ENCODE assay signal across 14 cellular contexts in genomic region chr20:23407770-23408467, GRCh38. TPM values are rescaled to one million over a fixed set of nuclear protein-coding genes. Genes with fewer than 3 reads are reported as not detected.
DNase-seq lines count a peak whose midpoint lies in the region; ATAC-seq, FAIRE-seq and TF ChIP-seq lines count a peak whose summit lies in the region.
"Had no signal": no experiment of that assay in that cellular context is flagged by ENCODE, and none has a peak within 500 bp of the region (broad histone marks: within the 10 kb centered on the region; RNA-seq: fewer than 3 reads in every experiment).

No MANE protein-coding gene starts in this region.

- H3K79me2 ChIP-seq in HepG2 (ENCODE audit: insufficient read depth, low read length): peaks cover 96% of the 10 kb centered on the region

- in situ Hi-C loops in HepG2 (cut with HindIII; ENCODE audit: extremely low pct_ligation_motif_present, low pct_unique_long_range_greater_than_20kb): no loop called here

- peak; percentile 89 for ATAC-seq in GM21360 (IDR thresholded peaks at IDR 0.05; ENCODE audit: unreplicated experiment)
- peak; percentile 83 for ATAC-seq in HG03159 (IDR thresholded peaks at IDR 0.05; ENCODE audit: unreplicated experiment)
- no peak for ATAC-seq in HepG2

- H3K9ac ChIP-seq in HepG2 (ENCODE audit: insufficient read depth, low read depth, low read length): no peak overlapping the region

- peaks cover 51% of the 10 kb centered on the region for H4K20me1 ChIP-seq in HepG2 (ENCODE audit: insufficient read depth, low read length)

- H3K4me3 ChIP-seq in esophagus muscularis mucosa (no peak overlapping the region), HepG2 (replicated peaks in 1 of 3; ENCODE audit: insufficient read depth in 1 of 3, low read depth in 2 of 3, low read length in 3 of 3) (no peak overlapping the region)

- H3K4me1 ChIP-seq in esophagus muscularis mucosa (peaks cover 23 to 67% (median 45%) of the 10 kb centered on the region in 4 donors), HepG2 (ENCODE audit: insufficient read depth, low read length) (peaks cover 68% of the 10 kb centered on the region)

- H3K27me3 ChIP-seq in esophagus muscularis mucosa (no peaks in the 10 kb centered on the region), HepG2 (ENCODE audit: control insufficient read depth in 1 of 2, insufficient read depth in 2 of 2, low read length in 2 of 2) (no peaks in the 10 kb centered on the region)

- H2AFZ ChIP-seq in HepG2 (ENCODE audit: low read length): no peak overlapping the region

- TF ChIP-seq CTCF in esophagus muscularis mucosa (IDR thresholded peaks at IDR 0.05) (no peak), HepG2 (CRISPR knock-in tag; IDR thresholded peaks at IDR 0.05) (no peak)

- TF ChIP-seq POLR2A in esophagus muscularis mucosa (IDR thresholded peaks at IDR 0.05; ENCODE audit: low read depth) (no peak), HepG2 (IDR thresholded peaks at IDR 0.05; ENCODE audit: insufficient read depth in 1 of 2, low read depth in 2 of 2, low read length in 2 of 2) (no peak)

- POLR2A ChIA-PET in HepG2 (lab: Yijun Ruan, JAX): no interaction called here

- CTCF ChIA-PET in HepG2 (lab: Yijun Ruan, JAX; ENCODE audit: low intra/inter-chr PET ratio, low total read pairs): no interaction called here

- TF ChIP-seq EP300 in esophagus muscularis mucosa (IDR thresholded peaks at IDR 0.05) (no peak), HepG2 (IDR thresholded peaks at IDR 0.05; ENCODE audit: low read depth in 2 of 2, low read length in 2 of 2) (no peak), HepG2 (CRISPR knock-in tag; IDR thresholded peaks at IDR 0.05; ENCODE audit: borderline replicate concordance) (no peak)

- no peak for DNase-seq in GM18507 (ENCODE audit: extremely low spot score, insufficient read length, low read depth)
- DNase-seq in esophagus muscularis mucosa (ENCODE audit: extremely low spot score): peak; percentile 50
- no peak for DNase-seq in HCEC 1CT
- DNase-seq in activated CD4-positive, alpha-beta T cell treated with anti-CD3 and anti-CD28 coated beads, Interleukin-2, amount 50 U/mL, for 1 hour: no peak
- no peak for DNase-seq in NCI-H2171 treated with DMSO at 0.1 percent for 48 hours (lab: John Stamatoyannopoulos, UW)
- DNase-seq in HepG2 (ENCODE audit: low spot score): no peak
- DNase-seq: hippocampal formation; NCI-H1436 treated with DMSO at 0.1 percent for 48 hours; stimulated activated CD4-positive, alpha-beta T cell treated with anti-CD3 and anti-CD28 coated beads, Interleukin-4, amount 100 ng/mL, for 1 hour had no signal

- 85% methylated on average over 2 of the region's 2 CpGs for WGBS in esophagus muscularis mucosa
- WGBS in HepG2 (ENCODE audit: low lambda C conversion rate): 95% methylated on average over 2 of the region's 2 CpGs

- H3K27ac ChIP-seq in esophagus muscularis mucosa (replicated peaks in 1 of 4) (no peak overlapping the region), HepG2 (ENCODE audit: extremely low read length, insufficient read depth, low read length) (no peak overlapping the region)

- TF ChIP-seq RAD21 in HepG2 (CRISPR knock-in tag; IDR thresholded peaks at IDR 0.05): no peak

- FAIRE-seq in GM18507 (lab: Jason Lieb, UNC) (peak; percentile 73), HepG2 (lab: Jason Lieb, UNC) (no peak)
- FAIRE-seq: colon, RCC 7860 had no signal

- H3K36me3 ChIP-seq in esophagus muscularis mucosa (no peaks in the 10 kb centered on the region), HepG2 (replicated peaks in 1 of 2; ENCODE audit: control insufficient read depth in 1 of 2, insufficient read depth in 2 of 2, low read length in 2 of 2) (peaks cover 0 to 6% of the 10 kb centered on the region in 2 experiments; a peak in 3 of 5 replicates)

- H3K9me3 ChIP-seq in esophagus muscularis mucosa (no peaks in the 10 kb centered on the region), HepG2 (ENCODE audit: low read length) (no peaks in the 10 kb centered on the region)

- BruUV-seq in HepG2 (replicated peaks; lab: Mats Ljungman, UMichigan): no TSS peak

- intact Hi-C loops in esophagus muscularis mucosa (cut with DNase I): no loop called here
- intact Hi-C loops in HepG2 (cut with micrococcal nuclease; ENCODE audit: unreplicated experiment): no loop called here

- no peak overlapping the region for H3K4me2 ChIP-seq in HepG2 (ENCODE audit: low read depth, low read length)

RNA-seq across cellular contexts. Expression of gene NAPB, which starts 13.4 kb away (rescaled TPM):
- total RNA-seq in esophagus muscularis mucosa: 10 to 100 TPM; 13.7 to 18.7 (median 15.2) TPM
- 9.5 and 15.2 TPM in 2 replicates for total RNA-seq in HepG2 (2016; rRNA removed; fragmentation: Illumina TruSeq; extraction: Trizol)
- 5.7 and 8.3 TPM in 2 replicates for total RNA-seq in HepG2 (2016; cell fraction: cytosol; rRNA removed; fragmentation: Illumina TruSeq; extraction: Trizol; ENCODE audit: low read depth)
- 9.4 and 13.7 TPM in 2 replicates for total RNA-seq in HepG2 (2016; cell fraction: insoluble cytoplasmic fraction; rRNA removed; fragmentation: Illumina TruSeq; extraction: Trizol)
- 5.0 and 5.2 TPM in 2 replicates for total RNA-seq in HepG2 (2016; cell fraction: membrane; rRNA removed; fragmentation: Illumina TruSeq; extraction: Trizol)
- 31.9 and 36.9 TPM in 2 replicates for total RNA-seq in HepG2 (2016; cell fraction: nucleus; rRNA removed; fragmentation: Illumina TruSeq; extraction: Trizol)
- polyA plus RNA-seq in HepG2 (2011; rRNA removed): 16.1 and 16.3 TPM in 2 replicates
- 3.3 and 5.9 TPM in 2 replicates for polyA plus RNA-seq in HepG2 (2011; cell fraction: cytosol; rRNA removed)
- polyA plus RNA-seq in HepG2 (2011; cell fraction: nucleus; rRNA removed): 32.8 and 44.6 TPM in 2 replicates
- polyA plus RNA-seq in HepG2 (2012): 17.1 and 18.6 TPM in 2 replicates
- polyA plus RNA-seq in HepG2 (2016; cell fraction: cytosol; fragmentation: Illumina TruSeq; extraction: Trizol; ENCODE audit: low read depth): 0.59 and 0.69 TPM in 2 replicates
- 9.7 and 10.6 TPM in 2 replicates for polyA plus RNA-seq in HepG2 (2016; cell fraction: insoluble cytoplasmic fraction; fragmentation: Illumina TruSeq; extraction: Trizol; ENCODE audit: low read depth)
- polyA plus RNA-seq in HepG2 (2016; cell fraction: membrane; fragmentation: Illumina TruSeq; extraction: Trizol; ENCODE audit: low read depth): 2.0 and 2.7 TPM in 2 replicates
- polyA plus RNA-seq in HepG2 (2016; cell fraction: nucleus; fragmentation: Illumina TruSeq; extraction: Trizol; ENCODE audit: insufficient read depth, low read depth): 41.0 and 41.3 TPM in 2 replicates
- 6.7 and 8.6 TPM in 2 replicates for polyA minus RNA-seq in HepG2 (2011; rRNA and poly(A)+ RNA removed; ENCODE audit: low replicate concordance)
- 2.5 and 5.2 TPM in 2 replicates for polyA minus RNA-seq in HepG2 (2011; cell fraction: cytosol; rRNA and poly(A)+ RNA removed)
- 82.9 and 91.0 TPM in 2 replicates for polyA minus RNA-seq in HepG2 (2011; cell fraction: nucleus; rRNA and poly(A)+ RNA removed)

RNA-seq across cellular contexts. Expression of gene CSTL1, which starts 31.6 kb away (rescaled TPM):
- not detected for total RNA-seq in esophagus muscularis mucosa
- not detected in 2 replicates for total RNA-seq in HepG2 (2016; rRNA removed; fragmentation: Illumina TruSeq; extraction: Trizol)
- not detected in 2 replicates for total RNA-seq in HepG2 (2016; cell fraction: cytosol; rRNA removed; fragmentation: Illumina TruSeq; extraction: Trizol; ENCODE audit: low read depth)
- total RNA-seq in HepG2 (2016; cell fraction: insoluble cytoplasmic fraction; rRNA removed; fragmentation: Illumina TruSeq; extraction: Trizol): not detected in 2 replicates
- total RNA-seq in HepG2 (2016; cell fraction: membrane; rRNA removed; fragmentation: Illumina TruSeq; extraction: Trizol): not detected in 2 replicates
- not detected in 2 replicates for total RNA-seq in HepG2 (2016; cell fraction: nucleus; rRNA removed; fragmentation: Illumina TruSeq; extraction: Trizol)
- not detected in 2 replicates for polyA plus RNA-seq in HepG2 (2011; rRNA removed)
- polyA plus RNA-seq in HepG2 (2011; cell fraction: cytosol; rRNA removed): not detected in 2 replicates
- polyA plus RNA-seq in HepG2 (2011; cell fraction: nucleus; rRNA removed): not detected in 2 replicates
- not detected in 2 replicates for polyA plus RNA-seq in HepG2 (2012)
- not detected in 2 replicates for polyA plus RNA-seq in HepG2 (2016; cell fraction: cytosol; fragmentation: Illumina TruSeq; extraction: Trizol; ENCODE audit: low read depth)
- not detected in 2 replicates for polyA plus RNA-seq in HepG2 (2016; cell fraction: insoluble cytoplasmic fraction; fragmentation: Illumina TruSeq; extraction: Trizol; ENCODE audit: low read depth)
- not detected in 2 replicates for polyA plus RNA-seq in HepG2 (2016; cell fraction: membrane; fragmentation: Illumina TruSeq; extraction: Trizol; ENCODE audit: low read depth)
- polyA plus RNA-seq in HepG2 (2016; cell fraction: nucleus; fragmentation: Illumina TruSeq; extraction: Trizol; ENCODE audit: insufficient read depth, low read depth): not detected in 2 replicates
- polyA minus RNA-seq in HepG2 (2011; rRNA and poly(A)+ RNA removed; ENCODE audit: low replicate concordance): not detected in 2 replicates
- polyA minus RNA-seq in HepG2 (2011; cell fraction: cytosol; rRNA and poly(A)+ RNA removed): not detected in 2 replicates
- polyA minus RNA-seq in HepG2 (2011; cell fraction: nucleus; rRNA and poly(A)+ RNA removed): not detected in 2 replicates
- total RNA-seq: neural crest cell had no signal

RNA-seq across cellular contexts. Expression of gene CST11, which starts 44.8 kb away (rescaled TPM):
- total RNA-seq in esophagus muscularis mucosa (not detected), HepG2 (2016; rRNA removed; fragmentation: Illumina TruSeq; extraction: Trizol) (not detected in 2 replicates)
- not detected in 2 replicates for total RNA-seq in HepG2 (2016; cell fraction: cytosol; rRNA removed; fragmentation: Illumina TruSeq; extraction: Trizol; ENCODE audit: low read depth)
- not detected in 2 replicates for total RNA-seq in HepG2 (2016; cell fraction: insoluble cytoplasmic fraction; rRNA removed; fragmentation: Illumina TruSeq; extraction: Trizol)
- total RNA-seq in HepG2 (2016; cell fraction: membrane; rRNA removed; fragmentation: Illumina TruSeq; extraction: Trizol): not detected in 2 replicates
- total RNA-seq in HepG2 (2016; cell fraction: nucleus; rRNA removed; fragmentation: Illumina TruSeq; extraction: Trizol): not detected in 2 replicates
- not detected in 2 replicates for polyA plus RNA-seq in HepG2 (2011; rRNA removed)
- polyA plus RNA-seq in HepG2 (2011; cell fraction: cytosol; rRNA removed): not detected in 2 replicates
- polyA plus RNA-seq in HepG2 (2011; cell fraction: nucleus; rRNA removed): not detected in 2 replicates
- not detected in 2 replicates for polyA plus RNA-seq in HepG2 (2012)
- not detected in 2 replicates for polyA plus RNA-seq in HepG2 (2016; cell fraction: cytosol; fragmentation: Illumina TruSeq; extraction: Trizol; ENCODE audit: low read depth)
- not detected in 2 replicates for polyA plus RNA-seq in HepG2 (2016; cell fraction: insoluble cytoplasmic fraction; fragmentation: Illumina TruSeq; extraction: Trizol; ENCODE audit: low read depth)
- not detected in 2 replicates for polyA plus RNA-seq in HepG2 (2016; cell fraction: membrane; fragmentation: Illumina TruSeq; extraction: Trizol; ENCODE audit: low read depth)
- polyA plus RNA-seq in HepG2 (2016; cell fraction: nucleus; fragmentation: Illumina TruSeq; extraction: Trizol; ENCODE audit: insufficient read depth, low read depth): not detected in 2 replicates
- not detected in 2 replicates for polyA minus RNA-seq in HepG2 (2011; rRNA and poly(A)+ RNA removed; ENCODE audit: low replicate concordance)
- not detected in 2 replicates for polyA minus RNA-seq in HepG2 (2011; cell fraction: cytosol; rRNA and poly(A)+ RNA removed)
- not detected in 2 replicates for polyA minus RNA-seq in HepG2 (2011; cell fraction: nucleus; rRNA and poly(A)+ RNA removed)
- total RNA-seq: neural crest cell had no signal

RNA-seq across cellular contexts. Expression of gene GZF1, which starts 45.9 kb away (rescaled TPM):
- 10 to 100 TPM; 10.4 to 22.8 (median 21.0) TPM for total RNA-seq in esophagus muscularis mucosa
- 26.0 and 26.4 TPM in 2 replicates for total RNA-seq in HepG2 (2016; rRNA removed; fragmentation: Illumina TruSeq; extraction: Trizol)
- 1.9 and 2.6 TPM in 2 replicates for total RNA-seq in HepG2 (2016; cell fraction: cytosol; rRNA removed; fragmentation: Illumina TruSeq; extraction: Trizol; ENCODE audit: low read depth)
- total RNA-seq in HepG2 (2016; cell fraction: insoluble cytoplasmic fraction; rRNA removed; fragmentation: Illumina TruSeq; extraction: Trizol): 22.9 and 24.5 TPM in 2 replicates
- 8.6 and 9.9 TPM in 2 replicates for total RNA-seq in HepG2 (2016; cell fraction: membrane; rRNA removed; fragmentation: Illumina TruSeq; extraction: Trizol)
- 19.0 and 22.5 TPM in 2 replicates for total RNA-seq in HepG2 (2016; cell fraction: nucleus; rRNA removed; fragmentation: Illumina TruSeq; extraction: Trizol)
- polyA plus RNA-seq in HepG2 (2011; rRNA removed): 16.9 and 21.9 TPM in 2 replicates
- polyA plus RNA-seq in HepG2 (2011; cell fraction: cytosol; rRNA removed): 9.4 and 15.6 TPM in 2 replicates
- polyA plus RNA-seq in HepG2 (2011; cell fraction: nucleus; rRNA removed): 66.6 and 67.6 TPM in 2 replicates
- 9.0 and 9.7 TPM in 2 replicates for polyA plus RNA-seq in HepG2 (2012)
- 0.93 and 1.7 TPM in 2 replicates for polyA plus RNA-seq in HepG2 (2016; cell fraction: cytosol; fragmentation: Illumina TruSeq; extraction: Trizol; ENCODE audit: low read depth)
- 14.6 and 15.6 TPM in 2 replicates for polyA plus RNA-seq in HepG2 (2016; cell fraction: insoluble cytoplasmic fraction; fragmentation: Illumina TruSeq; extraction: Trizol; ENCODE audit: low read depth)
- 3.4 and 4.4 TPM in 2 replicates for polyA plus RNA-seq in HepG2 (2016; cell fraction: membrane; fragmentation: Illumina TruSeq; extraction: Trizol; ENCODE audit: low read depth)
- polyA plus RNA-seq in HepG2 (2016; cell fraction: nucleus; fragmentation: Illumina TruSeq; extraction: Trizol; ENCODE audit: insufficient read depth, low read depth): 27.5 and 33.7 TPM in 2 replicates
- polyA minus RNA-seq in HepG2 (2011; rRNA and poly(A)+ RNA removed; ENCODE audit: low replicate concordance): 48.6 and 69.0 TPM in 2 replicates
- polyA minus RNA-seq in HepG2 (2011; cell fraction: cytosol; rRNA and poly(A)+ RNA removed): 17.5 and 22.3 TPM in 2 replicates
- polyA minus RNA-seq in HepG2 (2011; cell fraction: nucleus; rRNA and poly(A)+ RNA removed): 37.7 and 38.0 TPM in 2 replicates

RNA-seq across cellular contexts. Expression of gene NXT1, which starts 57.3 kb away (rescaled TPM):
- total RNA-seq in esophagus muscularis mucosa: 10 to 100 TPM; 19.5 to 59.0 (median 27.4) TPM
- 65.9 and 69.7 TPM in 2 replicates for total RNA-seq in HepG2 (2016; rRNA removed; fragmentation: Illumina TruSeq; extraction: Trizol)
- total RNA-seq in HepG2 (2016; cell fraction: cytosol; rRNA removed; fragmentation: Illumina TruSeq; extraction: Trizol; ENCODE audit: low read depth): 33.9 and 44.3 TPM in 2 replicates
- total RNA-seq in HepG2 (2016; cell fraction: insoluble cytoplasmic fraction; rRNA removed; fragmentation: Illumina TruSeq; extraction: Trizol): 66.3 and 67.2 TPM in 2 replicates
- 44.7 and 63.8 TPM in 2 replicates for total RNA-seq in HepG2 (2016; cell fraction: membrane; rRNA removed; fragmentation: Illumina TruSeq; extraction: Trizol)
- total RNA-seq in HepG2 (2016; cell fraction: nucleus; rRNA removed; fragmentation: Illumina TruSeq; extraction: Trizol): 24.4 and 28.0 TPM in 2 replicates
- 35.6 and 40.8 TPM in 2 replicates for polyA plus RNA-seq in HepG2 (2011; rRNA removed)
- polyA plus RNA-seq in HepG2 (2011; cell fraction: cytosol; rRNA removed): 43.8 and 47.5 TPM in 2 replicates
- 14.7 and 15.8 TPM in 2 replicates for polyA plus RNA-seq in HepG2 (2011; cell fraction: nucleus; rRNA removed)
- polyA plus RNA-seq in HepG2 (2012): 26.7 and 32.9 TPM in 2 replicates
- polyA plus RNA-seq in HepG2 (2016; cell fraction: cytosol; fragmentation: Illumina TruSeq; extraction: Trizol; ENCODE audit: low read depth): 18.8 and 30.9 TPM in 2 replicates
- 62.5 and 64.4 TPM in 2 replicates for polyA plus RNA-seq in HepG2 (2016; cell fraction: insoluble cytoplasmic fraction; fragmentation: Illumina TruSeq; extraction: Trizol; ENCODE audit: low read depth)
- polyA plus RNA-seq in HepG2 (2016; cell fraction: membrane; fragmentation: Illumina TruSeq; extraction: Trizol; ENCODE audit: low read depth): 26.0 and 39.0 TPM in 2 replicates
- polyA plus RNA-seq in HepG2 (2016; cell fraction: nucleus; fragmentation: Illumina TruSeq; extraction: Trizol; ENCODE audit: insufficient read depth, low read depth): 41.7 and 47.7 TPM in 2 replicates
- 25.3 and 27.2 TPM in 2 replicates for polyA minus RNA-seq in HepG2 (2011; rRNA and poly(A)+ RNA removed; ENCODE audit: low replicate concordance)
- polyA minus RNA-seq in HepG2 (2011; cell fraction: cytosol; rRNA and poly(A)+ RNA removed): 11.5 and 13.4 TPM in 2 replicates
- polyA minus RNA-seq in HepG2 (2011; cell fraction: nucleus; rRNA and poly(A)+ RNA removed): 8.2 and 10.1 TPM in 2 replicates
